10 cellular contexts compared by ENCODE assay signal in genomic region chr9:93092171-93092991, GRCh38. TPM values are rescaled to one million over a fixed set of nuclear protein-coding genes. Genes with fewer than 3 reads are reported as not detected.
DNase-seq lines count a peak whose midpoint lies in the region; ATAC-seq and TF ChIP-seq lines count a peak whose summit lies in the region.
"Had no signal": no experiment of that assay in that cellular context is flagged by ENCODE, and none has a peak within 500 bp of the region (broad histone marks: within the 10 kb centered on the region; RNA-seq: fewer than 3 reads in every experiment).

No MANE protein-coding gene starts in this region.

- H3K9ac ChIP-seq in OCI-LY3 (ENCODE audit: low read length) (no peak overlapping the region), mammary epithelial cell (ENCODE audit: insufficient read depth, low read length) (no peak overlapping the region), parathyroid adenoma (no peak overlapping the region)

- ATAC-seq in CD4-positive, CD25-positive, alpha-beta regulatory T cell (ENCODE audit: low read depth in 2 of 2): no peak

- peaks cover 39% of the 10 kb centered on the region for H3K4me1 ChIP-seq in CD4-positive, CD25-positive, alpha-beta regulatory T cell (ENCODE audit: control insufficient read depth, insufficient read depth, low read length, poor library complexity, severe bottlenecking)
- peaks cover 53% of the 10 kb centered on the region for H3K4me1 ChIP-seq in OCI-LY3 (ENCODE audit: low read length)
- H3K4me1 ChIP-seq in mammary epithelial cell (ENCODE audit: insufficient read depth, low read length): peaks cover 20% of the 10 kb centered on the region
- peaks cover 9% of the 10 kb centered on the region for H3K4me1 ChIP-seq in parathyroid adenoma

- H3K4me3 Mint-ChIP-seq in CD4-positive, CD25-positive, alpha-beta regulatory T cell: peak overlapping the region in 3 of 4 donors; percentile 36 to 97 (median 44)

- CTCF ChIA-PET in mammary epithelial cell (lab: Charles Lee; ENCODE audit: low non-redundant PET): no interaction called here

- peaks cover 5 to 63% (median 43%) of the 10 kb centered on the region in 4 donors for H3K4me1 Mint-ChIP-seq in CD4-positive, CD25-positive, alpha-beta regulatory T cell

- WGBS in mammary epithelial cell (ENCODE audit: low coverage, missing lambda C conversion rate): 96% methylated on average over 7 of the region's 7 CpGs

- H3K36me3 Mint-ChIP-seq in CD4-positive, CD25-positive, alpha-beta regulatory T cell: peaks cover 15% of the 10 kb centered on the region

- H3K4me2 ChIP-seq in OCI-LY3 (ENCODE audit: low read length) (peak overlapping the region; percentile 100; the same call in 1 of the 2 replicates), mammary epithelial cell (ENCODE audit: insufficient read depth, low read depth, low read length) (no peak overlapping the region), parathyroid adenoma (ENCODE audit: low read length) (no peak overlapping the region)

- no peaks in the 10 kb centered on the region for H3K27me3 Mint-ChIP-seq in CD4-positive, CD25-positive, alpha-beta regulatory T cell

- H3K36me3 ChIP-seq in CD4-positive, CD25-positive, alpha-beta regulatory T cell (ENCODE audit: control insufficient read depth, insufficient read depth, low read length): peaks cover 14% of the 10 kb centered on the region
- H3K36me3 ChIP-seq in OCI-LY3 (replicated peaks; ENCODE audit: low read depth, low read length) (peaks cover 6% of the 10 kb centered on the region), mammary epithelial cell (ENCODE audit: insufficient read depth, low read length) (no peaks in the 10 kb centered on the region), parathyroid adenoma (ENCODE audit: control insufficient read depth, insufficient read depth, low read length) (no peaks in the 10 kb centered on the region)

- H2AFZ ChIP-seq in OCI-LY3 (ENCODE audit: low read depth, low read length) (no peak overlapping the region), mammary epithelial cell (ENCODE audit: low read depth, low read length) (no peak overlapping the region), parathyroid adenoma (no peak overlapping the region)

- dilution Hi-C loops in mammary epithelial cell (cut with HindIII; ENCODE audit: low sequenced_read_pairs): no loop called here

- no peaks in the 10 kb centered on the region for H3K9me3 ChIP-seq in CD4-positive, CD25-positive, alpha-beta regulatory T cell (ENCODE audit: control insufficient read depth in 2 of 2, low read length in 2 of 2)
- peaks cover 12% of the 10 kb centered on the region for H3K9me3 ChIP-seq in OCI-LY3 (ENCODE audit: insufficient read depth, low read length)
- H3K9me3 ChIP-seq in mammary epithelial cell (replicated peaks; ENCODE audit: insufficient read depth, low read length): peaks cover 16% of the 10 kb centered on the region
- no peaks in the 10 kb centered on the region for H3K9me3 ChIP-seq in parathyroid adenoma (ENCODE audit: control insufficient read depth, low read length)

- BruUV-seq in mammary epithelial cell (replicated peaks; lab: Mats Ljungman, UMichigan): no TSS peak

- H4K20me1 ChIP-seq in OCI-LY3 (ENCODE audit: insufficient read depth, low read length) (no peaks in the 10 kb centered on the region), mammary epithelial cell (ENCODE audit: insufficient read depth, low read length) (no peaks in the 10 kb centered on the region)

- peak overlapping the region; percentile 20 to 94 (median 82) for H3K27ac Mint-ChIP-seq in CD4-positive, CD25-positive, alpha-beta regulatory T cell

- no peak for DNase-seq in CD4-positive, CD25-positive, alpha-beta regulatory T cell
- DNase-seq in mammary epithelial cell (no peak), NCI-H1048 (lab: John Stamatoyannopoulos, UW) (no peak), foreskin melanocyte (no peak), NCI-H1930 (lab: John Stamatoyannopoulos, UW) (no peak), globus pallidus (ENCODE audit: low spot score) (no peak)

- no peak overlapping the region for H3K4me3 ChIP-seq in CD4-positive, CD25-positive, alpha-beta regulatory T cell (ENCODE audit: low read depth, low read length)
- no peak overlapping the region for H3K4me3 ChIP-seq in OCI-LY3 (ENCODE audit: low read length)
- H3K4me3 ChIP-seq in mammary epithelial cell (replicated peaks in 1 of 3; ENCODE audit: insufficient read depth in 1 of 3, low read depth in 2 of 3, low read length in 3 of 3): no peak overlapping the region
- no peak overlapping the region for H3K4me3 ChIP-seq in parathyroid adenoma (ENCODE audit: low read depth, low read length)

- peaks cover 5% of the 10 kb centered on the region; the same call in 1 of the 2 replicates for H3K79me2 ChIP-seq in OCI-LY3 (ENCODE audit: low read length)
- peaks cover 13% of the 10 kb centered on the region for H3K79me2 ChIP-seq in mammary epithelial cell (ENCODE audit: insufficient read depth, low read length)
- H3K79me2 ChIP-seq in parathyroid adenoma: peaks cover 2% of the 10 kb centered on the region

- no peak overlapping the region for H3K27ac ChIP-seq in CD4-positive, CD25-positive, alpha-beta regulatory T cell (ENCODE audit: insufficient read depth, low read length, poor library complexity, severe bottlenecking)
- H3K27ac ChIP-seq in OCI-LY3 (ENCODE audit: low read length): peak overlapping the region; percentile 97
- H3K27ac ChIP-seq in mammary epithelial cell (ENCODE audit: insufficient read depth, low read depth, low read length): peak overlapping the region; percentile 55
- H3K27ac ChIP-seq in parathyroid adenoma: peak overlapping the region; percentile 53

- peaks cover 0 to 4% (median 0%) of the 10 kb centered on the region in 7 donors for H3K9me3 Mint-ChIP-seq in CD4-positive, CD25-positive, alpha-beta regulatory T cell

- H3K27me3 ChIP-seq in CD4-positive, CD25-positive, alpha-beta regulatory T cell (ENCODE audit: control insufficient read depth, insufficient read depth, low read length): no peaks in the 10 kb centered on the region
- H3K27me3 ChIP-seq in OCI-LY3 (ENCODE audit: low read depth, low read length): no peaks in the 10 kb centered on the region
- no peaks in the 10 kb centered on the region for H3K27me3 ChIP-seq in mammary epithelial cell (ENCODE audit: insufficient read depth, low read length)
- H3K27me3 ChIP-seq in parathyroid adenoma (ENCODE audit: control insufficient read depth, insufficient read depth, low read length): no peaks in the 10 kb centered on the region

- TF ChIP-seq CTCF in OCI-LY3 (IDR thresholded peaks at IDR 0.05; ENCODE audit: low read depth, low read length) (no peak), mammary epithelial cell (conservative IDR thresholded peaks at IDR 0.05 in 1 of 2, IDR thresholded peaks at IDR 0.05 in 1 of 2; ENCODE audit: extremely low read depth in 1 of 2, insufficient read depth in 1 of 2, low read depth in 1 of 2, low read length in 2 of 2) (no peak), parathyroid adenoma (IDR thresholded peaks at IDR 0.05) (no peak)

- in situ Hi-C loops in mammary epithelial cell (cut with MboI; ENCODE audit: low sequenced_read_pairs in 2 of 2): no loop called here

- intact Hi-C loops in mammary epithelial cell (cut with micrococcal nuclease): no loop called here

RNA-seq across cellular contexts. Expression of gene CARD19, which starts 3.6 kb away (rescaled TPM):
- total RNA-seq in CD4-positive, CD25-positive, alpha-beta regulatory T cell: 60.0 TPM
- 10 to 100 TPM; 64.8 to 89.1 (median 75.3) TPM for polyA plus RNA-seq in CD4-positive, CD25-positive, alpha-beta regulatory T cell
- total RNA-seq in mammary epithelial cell: 10 to 100 TPM; 56.1 to 68.8 TPM
- 77.6 TPM for polyA plus RNA-seq in mammary epithelial cell
- polyA minus RNA-seq in mammary epithelial cell: 10.8 TPM

RNA-seq across cellular contexts. Expression of gene SUSD3, which starts 33.9 kb away (rescaled TPM):
- total RNA-seq in CD4-positive, CD25-positive, alpha-beta regulatory T cell: 68.7 TPM
- 100 to 1,000 TPM; 187 to 229 (median 210) TPM for polyA plus RNA-seq in CD4-positive, CD25-positive, alpha-beta regulatory T cell
- total RNA-seq in mammary epithelial cell: 1 to 10 TPM in 1 of 2 donors, not detected in 1; 1.8 TPM
- 0.11 TPM for polyA plus RNA-seq in mammary epithelial cell
- polyA minus RNA-seq in mammary epithelial cell: not detected
- total RNA-seq: G401, lung microvascular endothelial cell had no signal

RNA-seq across cellular contexts. Expression of gene NINJ1, which starts 41.7 kb away (rescaled TPM):
- total RNA-seq in CD4-positive, CD25-positive, alpha-beta regulatory T cell: 144 TPM
- 100 to 1,000 TPM in 1 of 4 donors, 10 to 100 TPM in 3; 68.5 to 104 (median 73.2) TPM for polyA plus RNA-seq in CD4-positive, CD25-positive, alpha-beta regulatory T cell
- 10 to 100 TPM; 50.2 to 92.2 TPM for total RNA-seq in mammary epithelial cell
- polyA plus RNA-seq in mammary epithelial cell: 48.5 TPM
- 69.2 TPM for polyA minus RNA-seq in mammary epithelial cell

Comparison
In these comparisons a context has a peak if more than half of its experiments do, and no peak if none do; other contexts are left out.
1. RNA of gene SUSD3, which starts 33.9 kb away (total RNA-seq): 68.7 TPM in CD4-positive, CD25-positive, alpha-beta regulatory T cell (single experiment); 1.8 TPM in mammary epithelial cell; every median in the first group is over 10 times any median in the second.